Comparison of ENCODE assay signal across 8 cellular contexts in genomic region chr2:225025917-225026571, GRCh38. TPM values are rescaled to one million over a fixed set of nuclear protein-coding genes. Genes with fewer than 3 reads are reported as not detected.
DNase-seq lines count a peak whose midpoint lies in the region; ATAC-seq and TF ChIP-seq lines count a peak whose summit lies in the region.

No MANE protein-coding gene starts in this region.

- H3K4me1 ChIP-seq in upper lobe of left lung, result peaks cover 0 to 16% (median 3%) of the 10 kb centered on the region in 4 donors

- H3K27ac ChIP-seq in upper lobe of left lung, result peak overlapping the region in 2 of 4 donors; percentile 12 to 21

- H3K27me3 ChIP-seq in upper lobe of left lung, result no peaks in the 10 kb centered on the region

- no peaks in the 10 kb centered on the region for H3K36me3 ChIP-seq in upper lobe of left lung

- peak overlapping the region; percentile 84 for H3K27ac Mint-ChIP-seq in activated naive CD4-positive, alpha-beta T cell treated with anti-CD3 and anti-CD28 coated beads, Interleukin-2, amount 50 U/mL, for 24 hours

- H3K4me1 Mint-ChIP-seq in activated naive CD4-positive, alpha-beta T cell treated with anti-CD3 and anti-CD28 coated beads, Interleukin-2, amount 50 U/mL, for 24 hours, result peaks cover 85% of the 10 kb centered on the region

- no peaks in the 10 kb centered on the region for H3K9me3 ChIP-seq in upper lobe of left lung

- no peaks in the 10 kb centered on the region for H3K27me3 Mint-ChIP-seq in activated naive CD4-positive, alpha-beta T cell treated with anti-CD3 and anti-CD28 coated beads, Interleukin-2, amount 50 U/mL, for 24 hours

- peak overlapping the region; percentile 4 for H3K4me3 Mint-ChIP-seq in activated naive CD4-positive, alpha-beta T cell treated with anti-CD3 and anti-CD28 coated beads, Interleukin-2, amount 50 U/mL, for 24 hours

- no peak for DNase-seq in activated naive CD4-positive, alpha-beta T cell treated with Interleukin-2 at 50 U/mL for 16 hours
- DNase-seq in SIG-M5 treated with dmso at 0.1 percent for 504 hours (lab: John Stamatoyannopoulos, UW; ENCODE audit: unreplicated experiment) (peak; percentile 95), fibroblast of peridontal ligament (ENCODE audit: extremely low read depth) (peak; percentile 93), upper lobe of left lung (peak in 1 of 2 donors; percentile 40), NCI-H446 treated with DMSO at 0.1 percent for 48 hours (lab: John Stamatoyannopoulos, UW) (no peak)
- DNase-seq in activated CD8-positive, alpha-beta memory T cell treated with anti-CD3 and anti-CD28 coated beads, Interleukin-2, amount 50 U/mL, for 48 hours, result no peak

- ATAC-seq in upper lobe of left lung (ENCODE audit: low FRiP score in 2 of 2) (peak; percentile 65 to 81), HG02571 (IDR thresholded peaks at IDR 0.05; ENCODE audit: unreplicated experiment) (no peak)

- no peak for TF ChIP-seq CTCF in upper lobe of left lung (IDR thresholded peaks at IDR 0.05)

- TF ChIP-seq EP300 in upper lobe of left lung (IDR thresholded peaks at IDR 0.05), result no peak

- no peaks in the 10 kb centered on the region for H3K9me3 Mint-ChIP-seq in activated naive CD4-positive, alpha-beta T cell treated with anti-CD3 and anti-CD28 coated beads, Interleukin-2, amount 50 U/mL, for 24 hours

- 45 to 47% methylated on average over 2 of the region's 2 CpGs for WGBS in upper lobe of left lung, 2 donors

- peaks cover 15% of the 10 kb centered on the region for H3K36me3 Mint-ChIP-seq in activated naive CD4-positive, alpha-beta T cell treated with anti-CD3 and anti-CD28 coated beads, Interleukin-2, amount 50 U/mL, for 24 hours

- H3K4me3 ChIP-seq in upper lobe of left lung, result no peak overlapping the region

- TF ChIP-seq POLR2A in upper lobe of left lung (IDR thresholded peaks at IDR 0.05), result no peak

RNA-seq across cellular contexts. Expression of gene DOCK10, which starts 16.2 kb away (rescaled TPM):
- total RNA-seq in upper lobe of left lung, result 100 to 1,000 TPM in 1 of 6 donors, 10 to 100 TPM in 5; 17.6 to 127 (median 39.9) TPM

Comparison
In these comparisons a context has a peak if more than half of its experiments do, and no peak if none do; other contexts are left out.
1. DNase-seq: peak in SIG-M5 treated with dmso at 0.1 percent for 504 hours (single experiment) and fibroblast of peridontal ligament (single experiment); none in activated naive CD4-positive, alpha-beta T cell treated with Interleukin-2 at 50 U/mL for 16 hours (single experiment), NCI-H446 treated with DMSO at 0.1 percent for 48 hours (single experiment) and activated CD8-positive, alpha-beta memory T cell treated with anti-CD3 and anti-CD28 coated beads, Interleukin-2, amount 50 U/mL, for 48 hours (single experiment).